In the genomic region with DNA sequence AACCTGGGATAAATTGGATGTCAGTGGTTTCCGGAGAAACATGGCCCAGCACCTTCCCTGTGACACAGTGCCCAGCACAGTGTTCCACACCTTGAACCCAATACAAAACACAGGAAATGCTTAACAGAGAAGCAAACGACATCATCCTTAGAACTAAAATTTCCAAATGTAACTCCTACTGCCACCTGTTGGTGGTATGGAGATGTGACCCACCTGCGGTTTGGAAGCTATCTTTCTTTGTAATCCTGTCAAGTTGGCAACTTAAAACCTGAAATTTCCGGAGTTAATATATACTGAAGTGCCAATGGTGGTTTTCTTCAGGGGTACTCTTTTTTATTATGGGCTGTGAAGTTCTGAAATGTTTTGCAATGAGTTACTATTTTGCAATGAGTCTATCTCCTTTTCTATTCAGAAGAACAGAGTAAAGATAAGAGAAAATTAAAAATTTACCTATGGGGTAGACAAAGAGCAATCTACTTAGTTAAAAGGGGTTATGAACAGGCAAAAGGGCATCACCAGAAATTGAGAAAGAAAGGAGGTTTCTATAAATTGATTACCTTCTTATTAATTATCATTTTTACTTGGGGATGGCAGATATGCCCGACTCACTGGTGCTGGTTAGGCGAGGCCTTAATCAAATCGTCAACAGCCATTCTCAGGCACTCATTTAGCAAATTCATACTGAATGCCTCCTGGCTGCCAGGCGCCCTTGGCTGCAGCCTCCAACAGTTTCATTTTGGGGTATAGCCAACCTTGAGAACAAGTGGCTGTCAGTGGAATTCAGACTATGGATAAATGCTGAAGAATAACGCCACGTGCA, we compare ENCODE assay signal across 8 cellular contexts.
DNase-seq lines count a peak whose midpoint lies in the region; ATAC-seq lines count a peak whose summit lies in the region.

No MANE protein-coding gene starts in this region.

- H3K27ac ChIP-seq in SJCRH30: no peak overlapping the region

- peaks cover 11% of the 10 kb centered on the region; the same call in 1 of the 2 replicates for H3K4me1 ChIP-seq in SJCRH30

- H3K9me3 ChIP-seq in SJCRH30 (replicated peaks): no peaks in the 10 kb centered on the region

- no peaks in the 10 kb centered on the region for H3K27me3 ChIP-seq in SJCRH30

- peaks cover 0 to 7% of the 10 kb centered on the region in 2 donors for H3K9me3 Mint-ChIP-seq in stimulated activated naive CD8-positive, alpha-beta T cell treated with anti-CD3 and anti-CD28 coated beads, Interleukin-15, amount 100 ng/mL, for 72 hours

- no peaks in the 10 kb centered on the region for H3K27me3 Mint-ChIP-seq in stimulated activated naive CD8-positive, alpha-beta T cell treated with anti-CD3 and anti-CD28 coated beads, Interleukin-15, amount 100 ng/mL, for 72 hours

- H3K27ac Mint-ChIP-seq in stimulated activated naive CD8-positive, alpha-beta T cell treated with anti-CD3 and anti-CD28 coated beads, Interleukin-15, amount 100 ng/mL, for 72 hours: no peak overlapping the region

- H3K4me3 ChIP-seq in SJCRH30: no peak overlapping the region

- H3K4me1 Mint-ChIP-seq in stimulated activated naive CD8-positive, alpha-beta T cell treated with anti-CD3 and anti-CD28 coated beads, Interleukin-15, amount 100 ng/mL, for 72 hours: no peaks in the 10 kb centered on the region

- no peak for ATAC-seq in stimulated activated naive CD8-positive, alpha-beta T cell treated with anti-CD3 and anti-CD28 coated beads, Interleukin-15, amount 100 ng/mL, for 72 hours
- ATAC-seq in HG03442 (IDR thresholded peaks at IDR 0.05; ENCODE audit: unreplicated experiment): no peak
- ATAC-seq in GM18511 (IDR thresholded peaks at IDR 0.05; ENCODE audit: unreplicated experiment): no peak

- H3K36me3 ChIP-seq in SJCRH30: no peaks in the 10 kb centered on the region

- no peak overlapping the region for H3K4me3 Mint-ChIP-seq in stimulated activated naive CD8-positive, alpha-beta T cell treated with anti-CD3 and anti-CD28 coated beads, Interleukin-15, amount 100 ng/mL, for 72 hours

- DNase-seq in DMS53 (lab: John Stamatoyannopoulos, UW): peak; percentile 50
- peak; percentile 16 for DNase-seq in HuH-7 (ENCODE audit: low spot score)
- peak; percentile 27 to 74 for DNase-seq in SJCRH30
- DNase-seq in iris pigment epithelial cell (ENCODE audit: low read depth): peak; percentile 3
- no peak for DNase-seq in stimulated activated naive CD8-positive, alpha-beta T cell treated with anti-CD3 and anti-CD28 coated beads, Interleukin-15, amount 100 ng/mL, for 72 hours
- no peak for DNase-seq in activated effector memory CD4-positive, alpha-beta T cell treated with Interleukin-2 at 50 U/mL for 16 hours

Comparison
In these comparisons a context has a peak if more than half of its experiments do, and no peak if none do; other contexts are left out.
1. DNase-seq: peak in DMS53 (single experiment), HuH-7 (single experiment), SJCRH30 (2 of 2) and iris pigment epithelial cell (single experiment); none in stimulated activated naive CD8-positive, alpha-beta T cell treated with anti-CD3 and anti-CD28 coated beads, Interleukin-15, amount 100 ng/mL, for 72 hours (0 of 2) and activated effector memory CD4-positive, alpha-beta T cell treated with Interleukin-2 at 50 U/mL for 16 hours (single experiment).